Comparison of ENCODE assay signal across 1 cellular context in the genomic region with DNA sequence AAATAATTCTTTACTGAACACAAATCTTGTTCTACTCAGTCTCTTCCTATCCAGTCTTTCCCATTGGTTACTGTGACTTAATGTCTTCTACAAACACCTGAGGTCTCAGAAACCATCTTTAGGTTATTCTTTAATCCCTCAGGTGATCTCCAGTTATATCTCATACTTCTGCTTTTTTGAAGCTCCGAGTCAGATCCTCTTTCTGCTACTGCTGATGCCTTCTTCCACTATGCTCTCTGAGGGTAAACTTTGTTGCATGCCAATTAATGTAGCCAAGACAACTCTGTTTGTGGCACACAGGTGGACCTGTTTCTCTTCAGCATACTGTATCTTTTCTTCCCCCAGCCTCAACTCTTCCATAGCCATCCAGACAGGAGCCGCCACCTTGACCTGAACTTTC.
TF ChIP-seq lines count a peak whose summit lies in the region.

No MANE protein-coding gene starts in this region.

TF ChIP-seq in GM23338, 12 proteins besides CTCF, POLR2A, EP300 and RAD21 (continued from another document):
- TF ChIP-seq ETS1 (IDR thresholded peaks at IDR 0.05) = no peak
